In the genomic region with DNA sequence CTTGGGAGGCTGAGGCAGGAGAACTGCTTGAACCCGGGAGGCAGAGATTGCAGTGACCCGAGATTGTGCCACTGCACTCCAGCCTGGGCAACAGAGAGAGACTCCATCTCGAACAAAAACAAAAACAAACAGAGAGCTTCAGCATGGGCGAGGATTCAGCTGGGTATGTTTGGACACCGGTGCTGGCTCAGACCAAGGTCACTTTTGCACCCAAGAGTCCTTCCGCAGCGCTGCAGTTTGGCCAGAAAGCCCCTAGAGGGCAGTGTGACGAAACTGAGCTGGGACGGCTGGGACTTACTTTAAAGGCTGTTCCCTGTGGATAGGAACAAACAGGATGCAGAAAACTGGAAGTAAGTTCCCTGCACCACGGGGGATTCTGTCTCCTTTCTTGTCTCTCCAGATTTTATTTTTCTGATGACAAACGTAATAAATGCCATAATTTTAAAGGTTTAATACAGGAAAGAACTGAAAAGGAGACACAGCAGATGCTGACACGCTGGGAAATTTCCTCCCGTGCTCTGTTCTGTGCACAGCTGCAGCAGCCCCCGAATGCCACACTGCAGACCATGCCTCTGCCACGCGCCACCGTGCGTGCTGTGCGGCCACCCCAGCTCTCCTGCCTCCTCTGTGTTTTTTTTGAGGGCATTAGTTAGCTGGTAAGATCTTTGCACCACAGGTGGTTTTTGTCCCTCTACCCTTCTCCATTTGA, we compare ENCODE assay signal across 8 cellular contexts. TPM values are rescaled to one million over a fixed set of nuclear protein-coding genes. Genes with fewer than 3 reads are reported as not detected.
DNase-seq lines count a peak whose midpoint lies in the region; ATAC-seq and TF ChIP-seq lines count a peak whose summit lies in the region.

No MANE protein-coding gene starts in this region.

- H3K4me3 ChIP-seq in Karpas-422 (ENCODE audit: low read length) (no peak overlapping the region), trophoblast cell (ENCODE audit: low read depth, low read length) (no peak overlapping the region), tibial nerve (no peak overlapping the region)

- H3K4me2 ChIP-seq in Karpas-422 (ENCODE audit: low read depth, low read length, poor library complexity, severe bottlenecking) (no peak overlapping the region), trophoblast cell (ENCODE audit: low read length) (no peak overlapping the region)

- no peak overlapping the region for H2BK120ac ChIP-seq in trophoblast cell (ENCODE audit: insufficient read depth, low read length, poor library complexity)

- no peak overlapping the region for H2BK12ac ChIP-seq in trophoblast cell (ENCODE audit: low read length)

- TF ChIP-seq EP300 in tibial nerve (IDR thresholded peaks at IDR 0.05) = peak in 1 of 2 donors; percentile 66

- no peaks in the 10 kb centered on the region for H3K27me3 ChIP-seq in Karpas-422 (ENCODE audit: low read length)
- H3K27me3 ChIP-seq in trophoblast cell (ENCODE audit: insufficient read depth, low read length) = no peaks in the 10 kb centered on the region
- no peaks in the 10 kb centered on the region for H3K27me3 ChIP-seq in tibial nerve

- no peaks in the 10 kb centered on the region for H3K9me2 ChIP-seq in Karpas-422 (replicated peaks; ENCODE audit: insufficient read depth, low read length)

- H3K79me1 ChIP-seq in trophoblast cell (ENCODE audit: low read length) = no peaks in the 10 kb centered on the region

- no peak for TF ChIP-seq POLR2A in tibial nerve (IDR thresholded peaks at IDR 0.05)

- ATAC-seq in HG02678 (IDR thresholded peaks at IDR 0.05; ENCODE audit: unreplicated experiment) = no peak

- H4K8ac ChIP-seq in trophoblast cell (ENCODE audit: low read depth, low read length) = no peak overlapping the region

- H3K9ac ChIP-seq in Karpas-422 (ENCODE audit: low read length) = no peak overlapping the region
- H3K9ac ChIP-seq in trophoblast cell (ENCODE audit: low read length) = no peak overlapping the region

- H2AFZ ChIP-seq in Karpas-422 (ENCODE audit: low read length) (no peak overlapping the region), trophoblast cell (ENCODE audit: insufficient read depth, low read length, poor library complexity) (no peak overlapping the region)

- no peaks in the 10 kb centered on the region for H4K20me1 ChIP-seq in Karpas-422 (ENCODE audit: insufficient read depth, low read depth, low read length)

- no peak overlapping the region for H4K12ac ChIP-seq in trophoblast cell (ENCODE audit: low read depth, low read length)

- no peak overlapping the region for H2AK5ac ChIP-seq in trophoblast cell (ENCODE audit: low read length)

- no peak overlapping the region for H3K18ac ChIP-seq in trophoblast cell (ENCODE audit: low read length)

- TF ChIP-seq CTCF in tibial nerve (IDR thresholded peaks at IDR 0.05) = peak; percentile 87 to 95 (median 91)

- H3K27ac ChIP-seq in Karpas-422 (ENCODE audit: low read length) = no peak overlapping the region
- H3K27ac ChIP-seq in trophoblast cell (ENCODE audit: low read depth, low read length) = no peak overlapping the region
- peak overlapping the region; percentile 17 to 76 (median 56) for H3K27ac ChIP-seq in tibial nerve

- H3K4ac ChIP-seq in trophoblast cell (ENCODE audit: low read depth, low read length) = no peak overlapping the region

- in situ Hi-C loops in Caki2 (cut with HindIII; ENCODE audit: low pct_unique_long_range_greater_than_20kb, low sequenced_read_pairs) = no loop called here

- WGBS in trophoblast cell (ENCODE audit: extremely low coverage, insufficient coverage, insufficient read length) = no CpG with 5 or more reads among the region's 19 CpGs
- 18 to 22% methylated on average over 19 of the region's 19 CpGs for WGBS in tibial nerve, 2 donors

- H3K23ac ChIP-seq in trophoblast cell (ENCODE audit: low read length) = no peak overlapping the region

- no peak overlapping the region for H2BK5ac ChIP-seq in trophoblast cell (ENCODE audit: low read depth, low read length, poor library complexity)

- no peaks in the 10 kb centered on the region for H3K4me1 ChIP-seq in Karpas-422 (ENCODE audit: low read length)
- peaks cover 0 to 2% of the 10 kb centered on the region in 2 experiments for H3K4me1 ChIP-seq in trophoblast cell (ENCODE audit: control insufficient read depth in 1 of 2, insufficient read depth in 2 of 2, low read length in 2 of 2)
- H3K4me1 ChIP-seq in tibial nerve = peaks cover 0 to 63% (median 17%) of the 10 kb centered on the region in 4 donors

- DNase-seq in Caki2 (ENCODE audit: low read depth) (peak; percentile 69), Karpas-422 (peak; percentile 77), SHP77 (lab: John Stamatoyannopoulos, UW) (peak; percentile 70 to 88), globus pallidus (ENCODE audit: low spot score) (peak; percentile 91), trophoblast cell (peak; percentile 88 to 95), tibial nerve (ENCODE audit: low spot score in 2 of 2) (peak; percentile 81 to 85)
- DNase-seq in activated naive CD4-positive, alpha-beta T cell treated with Interleukin-2 at 50 U/mL for 16 hours = peak; percentile 67

- H3K9me3 ChIP-seq in Karpas-422 (ENCODE audit: low read length) = no peaks in the 10 kb centered on the region
- H3K9me3 ChIP-seq in trophoblast cell (ENCODE audit: insufficient read depth, low read depth, low read length) = no peaks in the 10 kb centered on the region
- no peaks in the 10 kb centered on the region for H3K9me3 ChIP-seq in tibial nerve

- H3K14ac ChIP-seq in trophoblast cell (ENCODE audit: low read length) = no peak overlapping the region

- no peaks in the 10 kb centered on the region for H3K36me3 ChIP-seq in Karpas-422 (ENCODE audit: insufficient read depth, low read length)
- peaks cover 5 to 20% of the 10 kb centered on the region in 2 experiments for H3K36me3 ChIP-seq in trophoblast cell (ENCODE audit: control insufficient read depth in 1 of 2, insufficient read depth in 2 of 2, low read length in 2 of 2)
- H3K36me3 ChIP-seq in tibial nerve = peaks cover 0 to 48% (median 0%) of the 10 kb centered on the region in 3 donors

- H3K79me2 ChIP-seq in Karpas-422 (ENCODE audit: low read length) (no peaks in the 10 kb centered on the region), trophoblast cell (ENCODE audit: control insufficient read depth, insufficient read depth, low read length, poor library complexity) (no peaks in the 10 kb centered on the region)

- no peak overlapping the region for H4K91ac ChIP-seq in trophoblast cell (ENCODE audit: low read depth, low read length)

RNA-seq across cellular contexts. Expression of a gene that starts 25.2 kb away (rescaled TPM):
- total RNA-seq in Caki2 (2014; rRNA removed; shearing (Covaris generic); ENCODE audit: low replicate concordance) = 28.8 and 32.9 TPM in 2 replicates
- 28.4 and 29.6 TPM in 2 replicates for total RNA-seq in Karpas-422 (2014; rRNA removed; shearing (Covaris generic); ENCODE audit: low replicate concordance)
- polyA plus RNA-seq in trophoblast cell (2013) = 21.5 and 22.0 TPM in 2 replicates
- total RNA-seq in tibial nerve = 10 to 100 TPM; 50.9 to 64.9 (median 59.9) TPM

RNA-seq across cellular contexts. Expression of a gene that starts 37.2 kb away (rescaled TPM):
- total RNA-seq in Caki2 (2014; rRNA removed; shearing (Covaris generic); ENCODE audit: low replicate concordance) = 0.35 TPM in 1 of 2 replicates, not detected in the other
- total RNA-seq in Karpas-422 (2014; rRNA removed; shearing (Covaris generic); ENCODE audit: low replicate concordance) = not detected in 2 replicates
- polyA plus RNA-seq in trophoblast cell (2013) = 0.18 and 0.19 TPM in 2 replicates
- 10 to 100 TPM in 2 of 4 donors, 1 to 10 TPM in 2; 6.5 to 35.1 (median 9.9) TPM for total RNA-seq in tibial nerve

RNA-seq across cellular contexts. Expression of a gene that starts 59.4 kb away (rescaled TPM):
- total RNA-seq in Caki2 (2014; rRNA removed; shearing (Covaris generic); ENCODE audit: low replicate concordance) = 70.1 and 77.2 TPM in 2 replicates
- 0.07 TPM in 1 of 2 replicates, not detected in the other for total RNA-seq in Karpas-422 (2014; rRNA removed; shearing (Covaris generic); ENCODE audit: low replicate concordance)
- polyA plus RNA-seq in trophoblast cell (2013) = 53.1 and 56.6 TPM in 2 replicates
- total RNA-seq in tibial nerve = 100 to 1,000 TPM; 187 to 456 (median 339) TPM

Comparison
In these comparisons a context has a peak if more than half of its experiments do, and no peak if none do; other contexts are left out.
1. H3K27ac ChIP-seq: peak in tibial nerve (4 of 4); none in Karpas-422 (single experiment) and trophoblast cell (single experiment).
2. RNA of a gene that starts 59.4 kb away (total RNA-seq): 187 to 456 TPM in tibial nerve and 70.1 to 77.2 TPM in Caki2; 0.07 TPM in Karpas-422; every median in the first group is over 10 times any median in the second.
3. Peak in every context shown above with its lines, with median percentiles within 50 percentile points of each other: DNase-seq.